Comparison of ENCODE assay signal across 8 cellular contexts in genomic region chr1:159010398-159010797, GRCh38. TPM values are rescaled to one million over a fixed set of nuclear protein-coding genes. Genes with fewer than 3 reads are reported as not detected.
DNase-seq lines count a peak whose midpoint lies in the region; TF ChIP-seq lines count a peak whose summit lies in the region.

No MANE protein-coding gene starts in this region.

- no TSS peak for BruUV-seq in PC-9 (replicated peaks; lab: Mats Ljungman, UMichigan)

- peaks cover 62% of the 10 kb centered on the region for H3K36me3 Mint-ChIP-seq in T-helper 2 cell treated with Interferon-gamma antibody and Interleukin-4, amounts not matched to agents 5 μg/mL and 100 μg/mL, for 36 hours (ENCODE audit: low read depth)

- no peak overlapping the region for H3K4me2 ChIP-seq in PC-9

- no peaks in the 10 kb centered on the region for H3K79me2 ChIP-seq in PC-9 (ENCODE audit: low read depth)

- H3K4me3 Mint-ChIP-seq in T-helper 2 cell treated with Interferon-gamma antibody and Interleukin-4, amounts not matched to agents 5 μg/mL and 100 μg/mL, for 36 hours: peak overlapping the region; percentile 95

- H2AFZ ChIP-seq in PC-9: no peak overlapping the region

- H3K27me3 ChIP-seq in PC-9 (ENCODE audit: insufficient read depth, low read depth) (0 out of 2 replicates have a peak, but pooled peaks cover 6% of the 10 kb centered on the region), HAP-1 (ENCODE audit: low read depth) (no peaks in the 10 kb centered on the region)

- no peaks in the 10 kb centered on the region for H3K9me3 ChIP-seq in PC-9 (ENCODE audit: insufficient read depth, low read depth)
- H3K9me3 ChIP-seq in HAP-1: no peaks in the 10 kb centered on the region

- TF ChIP-seq CTCF in GM12864 (IDR thresholded peaks at IDR 0.05; ENCODE audit: low read depth, low read length, missing control alignments): no peak
- TF ChIP-seq CTCF in fibroblast of mammary gland (conservative IDR thresholded peaks at IDR 0.05; ENCODE audit: control insufficient read depth, insufficient read depth, low read depth, low read length): no peak
- no peak for TF ChIP-seq CTCF in PC-9 (conservative IDR thresholded peaks at IDR 0.05)

- DNase-seq in GM12864 (ENCODE audit: low read depth): no peak
- DNase-seq in T-helper 2 cell treated with Interferon-gamma antibody and Interleukin-4, amounts not matched to agents 5 μg/mL and 100 μg/mL, for 36 hours (ENCODE audit: low spot score): no peak
- no peak for DNase-seq in fibroblast of mammary gland (ENCODE audit: low read depth)
- DNase-seq in skeletal muscle cell (ENCODE audit: low read depth): no peak
- no peak for DNase-seq in PC-9
- DNase-seq in HAP-1 (ENCODE audit: low spot score in 2 of 2): no peak
- no peak for DNase-seq in GM03348 (ENCODE audit: low spot score)
- no peak for DNase-seq in hepatic stellate cell (ENCODE audit: low spot score)

- peak overlapping the region; percentile 98 for H3K27ac Mint-ChIP-seq in T-helper 2 cell treated with Interferon-gamma antibody and Interleukin-4, amounts not matched to agents 5 μg/mL and 100 μg/mL, for 36 hours

- no peaks in the 10 kb centered on the region; the same call in 1 of the 2 replicates for H3F3A ChIP-seq in PC-9 (ENCODE audit: insufficient read depth, low read depth)

- H3K9me3 Mint-ChIP-seq in T-helper 2 cell treated with Interferon-gamma antibody and Interleukin-4, amounts not matched to agents 5 μg/mL and 100 μg/mL, for 36 hours: peaks cover 3% of the 10 kb centered on the region

- H3K9me2 ChIP-seq in PC-9 (ENCODE audit: insufficient read depth): no peaks in the 10 kb centered on the region

- no peak overlapping the region for H3K27ac ChIP-seq in PC-9

- POLR2A ChIA-PET in PC-9 (lab: Charles Lee; ENCODE audit: unreplicated experiment): no interaction called here

- no peaks in the 10 kb centered on the region for H3K27me3 Mint-ChIP-seq in T-helper 2 cell treated with Interferon-gamma antibody and Interleukin-4, amounts not matched to agents 5 μg/mL and 100 μg/mL, for 36 hours (ENCODE audit: low read depth)

- CTCF ChIA-PET in PC-9 (lab: Charles Lee): no interaction called here

- intact Hi-C loops in PC-9 (cut with micrococcal nuclease; ENCODE audit: unreplicated experiment): no loop called here

- H3K4me3 ChIP-seq in GM12864 (ENCODE audit: low read depth, low read length) (peak overlapping the region; percentile 84), fibroblast of mammary gland (ENCODE audit: control insufficient read depth, low read depth, low read length) (peak overlapping the region; percentile 94), skeletal muscle cell (ENCODE audit: low read depth, low read length) (peak overlapping the region; percentile 70), PC-9 (no peak overlapping the region), HAP-1 (no peak overlapping the region)

- H3K36me3 ChIP-seq in PC-9 (ENCODE audit: low read depth): no peaks in the 10 kb centered on the region
- H3K36me3 ChIP-seq in HAP-1 (replicated peaks): no peaks in the 10 kb centered on the region

- peaks cover 52% of the 10 kb centered on the region for H3K4me1 Mint-ChIP-seq in T-helper 2 cell treated with Interferon-gamma antibody and Interleukin-4, amounts not matched to agents 5 μg/mL and 100 μg/mL, for 36 hours (ENCODE audit: low read depth)

- in situ Hi-C loops in HAP-1 (cut with MboI; ENCODE audit: low sequenced_read_pairs): no loop called here

- no peaks in the 10 kb centered on the region for H4K20me1 ChIP-seq in PC-9 (ENCODE audit: insufficient read depth)

- H3K4me1 ChIP-seq in PC-9 (replicated peaks; ENCODE audit: insufficient read depth) (no peaks in the 10 kb centered on the region), HAP-1 (no peaks in the 10 kb centered on the region)

RNA-seq across cellular contexts. Expression of gene IFI16, which starts 0.7 kb away (rescaled TPM):
- total RNA-seq in PC-9 (2021): 18.5 and 31.3 TPM in 2 replicates

Comparison
In these comparisons a context has a peak if more than half of its experiments do, and no peak if none do; other contexts are left out.
1. H3K4me3 ChIP-seq: peak in GM12864 (single experiment), fibroblast of mammary gland (single experiment) and skeletal muscle cell (single experiment); none in PC-9 (single experiment) and HAP-1 (single experiment).